ENCODE assay signal across 14 cellular contexts in the genomic region with DNA sequence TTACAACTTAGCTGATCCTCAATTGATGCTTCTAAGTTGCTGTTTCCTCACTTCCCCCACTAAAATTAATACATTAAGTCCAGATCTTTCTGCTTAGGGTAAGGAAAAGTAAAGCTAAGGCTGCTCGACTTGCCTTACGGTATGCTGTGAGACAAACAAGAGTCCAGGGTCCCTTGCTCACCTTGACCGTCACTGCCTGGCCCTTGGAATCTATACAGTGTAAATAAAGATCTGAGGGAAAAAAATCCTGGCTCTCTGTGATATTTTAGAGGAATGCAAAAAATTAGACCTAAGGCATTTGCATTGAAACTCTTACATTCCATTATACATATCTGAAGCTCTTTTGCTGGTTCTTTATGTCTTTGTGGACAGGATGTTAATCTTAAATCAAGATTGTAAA.
DNase-seq lines count a peak whose midpoint lies in the region; ATAC-seq and TF ChIP-seq lines count a peak whose summit lies in the region.
"Had no signal": no experiment of that assay in that cellular context is flagged by ENCODE, and none has a peak within 500 bp of the region (broad histone marks: within the 10 kb centered on the region; RNA-seq: fewer than 3 reads in every experiment).

No MANE protein-coding gene starts in this region.

- peaks cover 48% of the 10 kb centered on the region for H3K9me3 Mint-ChIP-seq in mesothelial cell of epicardium

- no peak overlapping the region for H3K9ac ChIP-seq in adipocyte (ENCODE audit: low read length)

- no peak for TF ChIP-seq EP300 in esophagus muscularis mucosa (IDR thresholded peaks at IDR 0.05)

- H3K4me1 ChIP-seq in adipocyte (ENCODE audit: control insufficient read depth, insufficient read depth, low read length): peaks cover 3% of the 10 kb centered on the region
- H3K4me1 ChIP-seq in esophagus muscularis mucosa: no peaks in the 10 kb centered on the region
- H3K4me1 ChIP-seq: BE2C had no signal

- WGBS in esophagus muscularis mucosa: 91% methylated on average over 3 of the region's 3 CpGs

- intact Hi-C loops in esophagus muscularis mucosa (cut with DNase I): no loop called here

- H3K36me3 ChIP-seq in adipocyte (ENCODE audit: control insufficient read depth, insufficient read depth, low read length, severe bottlenecking) (no peaks in the 10 kb centered on the region), esophagus muscularis mucosa (no peaks in the 10 kb centered on the region)
- H3K36me3 ChIP-seq: BE2C had no signal

- H3K4me1 Mint-ChIP-seq in mesothelial cell of epicardium: peaks cover 7% of the 10 kb centered on the region
- H3K4me1 Mint-ChIP-seq: CD4-positive, CD25-positive, alpha-beta regulatory T cell; CD8-positive, alpha-beta memory T cell; H9 had no signal

- peak overlapping the region; percentile 93 for H3K27ac Mint-ChIP-seq in mesothelial cell of epicardium
- H3K27ac Mint-ChIP-seq: CD4-positive, CD25-positive, alpha-beta regulatory T cell; CD8-positive, alpha-beta memory T cell; H9 had no signal

- no peaks in the 10 kb centered on the region for H3K36me3 Mint-ChIP-seq in mesothelial cell of epicardium
- H3K36me3 Mint-ChIP-seq: CD4-positive, CD25-positive, alpha-beta regulatory T cell; CD8-positive, alpha-beta memory T cell had no signal

- H3K27me3 Mint-ChIP-seq in mesothelial cell of epicardium (ENCODE audit: low read depth): no peaks in the 10 kb centered on the region
- H3K27me3 Mint-ChIP-seq: CD4-positive, CD25-positive, alpha-beta regulatory T cell had no signal

- DNase-seq in EL: peak; percentile 12
- DNase-seq in adipocyte (ENCODE audit: low read depth): peak; percentile 14
- no peak for DNase-seq in mesothelial cell of epicardium (ENCODE audit: low spot score in 2 of 2, unreplicated experiment in 2 of 2)
- no peak for DNase-seq in stimulated activated CD4-positive, alpha-beta T cell treated with anti-CD3 and anti-CD28 coated beads, Interleukin-4, amount 100 ng/mL, for 4 hours
- DNase-seq in esophagus muscularis mucosa (ENCODE audit: extremely low spot score): no peak
- DNase-seq: ACHN; BE2C; C1 segment of cervical spinal cord; CD4-positive, CD25-positive, alpha-beta regulatory T cell; CD8-positive, alpha-beta memory T cell; COR-L47; GF-D8; H9 had no signal

- H3K4me3 Mint-ChIP-seq in mesothelial cell of epicardium: no peak overlapping the region
- H3K4me3 Mint-ChIP-seq: CD4-positive, CD25-positive, alpha-beta regulatory T cell; CD8-positive, alpha-beta memory T cell; H9 had no signal

- H3K27ac ChIP-seq in esophagus muscularis mucosa (replicated peaks in 1 of 4): no peak overlapping the region

- TF ChIP-seq POLR2A in esophagus muscularis mucosa (IDR thresholded peaks at IDR 0.05; ENCODE audit: low read depth): no peak

- ATAC-seq in GM21576 (IDR thresholded peaks at IDR 0.05; ENCODE audit: unreplicated experiment): no peak

- no peak overlapping the region for H3K4me3 ChIP-seq in adipocyte (ENCODE audit: low read length)
- H3K4me3 ChIP-seq in esophagus muscularis mucosa: no peak overlapping the region

- H3K27me3 ChIP-seq in adipocyte (replicated peaks; ENCODE audit: control insufficient read depth, insufficient read depth, low read length) (no peaks in the 10 kb centered on the region), esophagus muscularis mucosa (no peaks in the 10 kb centered on the region)
- H3K27me3 ChIP-seq: BE2C had no signal

- peaks cover 2% of the 10 kb centered on the region for H3K9me3 ChIP-seq in adipocyte (ENCODE audit: control insufficient read depth, low read length)
- H3K9me3 ChIP-seq in esophagus muscularis mucosa: no peaks in the 10 kb centered on the region
- H3K9me3 ChIP-seq: BE2C had no signal

- TF ChIP-seq CTCF in mesothelial cell of epicardium (IDR thresholded peaks at IDR 0.05; ENCODE audit: unreplicated experiment): no peak
- TF ChIP-seq CTCF in esophagus muscularis mucosa (IDR thresholded peaks at IDR 0.05): no peak

Comparison
In these comparisons a context has a peak if more than half of its experiments do, and no peak if none do; other contexts are left out.
1. DNase-seq: peak in EL (single experiment) and adipocyte (single experiment); none in mesothelial cell of epicardium (0 of 2), stimulated activated CD4-positive, alpha-beta T cell treated with anti-CD3 and anti-CD28 coated beads, Interleukin-4, amount 100 ng/mL, for 4 hours (0 of 2) and esophagus muscularis mucosa (single experiment).